Comparison of ENCODE assay signal across 8 cellular contexts in the genomic region with DNA sequence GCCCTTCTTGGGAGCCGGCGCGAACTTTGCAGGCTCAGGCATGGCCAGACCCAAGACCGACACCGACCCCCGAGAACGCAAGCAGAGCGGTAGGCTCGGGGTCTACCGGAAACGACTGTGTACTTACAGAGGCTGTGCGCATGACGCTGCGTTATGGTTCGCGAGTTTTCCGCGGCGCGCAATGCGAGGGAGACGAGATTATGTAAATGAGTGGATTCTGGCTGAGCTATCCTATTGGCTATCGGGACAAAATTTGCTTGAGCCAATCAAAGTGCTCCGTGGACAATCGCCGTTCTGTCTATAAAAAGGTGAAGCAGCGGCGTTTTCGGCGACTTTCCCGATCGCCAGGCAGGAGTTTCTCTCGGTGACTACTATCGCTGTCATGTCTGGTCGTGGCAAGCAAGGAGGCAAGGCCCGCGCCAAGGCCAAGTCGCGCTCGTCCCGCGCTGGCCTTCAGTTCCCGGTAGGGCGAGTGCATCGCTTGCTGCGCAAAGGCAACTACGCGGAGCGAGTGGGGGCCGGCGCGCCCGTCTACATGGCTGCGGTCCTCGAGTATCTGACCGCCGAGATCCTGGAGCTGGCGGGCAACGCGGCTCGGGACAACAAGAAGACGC. TPM values are rescaled to one million over a fixed set of nuclear protein-coding genes. Genes with fewer than 3 reads are reported as not detected.
DNase-seq lines count a peak whose midpoint lies in the region; ATAC-seq, FAIRE-seq and TF ChIP-seq lines count a peak whose summit lies in the region.
"Not testable (repeated sequence)": the region's sequence is repeated elsewhere in the genome, so short reads cannot be mapped to it uniquely, and the experiment has no call there.

No MANE protein-coding gene starts in this region.

- peaks cover 29% of the 10 kb centered on the region for H3K4me1 Mint-ChIP-seq in activated CD8-positive, alpha-beta T cell treated with anti-CD3 and anti-CD28 coated beads, Interleukin-2, amount 10 ng/mL, durations not matched to agents 7 days and 5 days (ENCODE audit: low read depth)
- peaks cover 37% of the 10 kb centered on the region for H3K4me1 Mint-ChIP-seq in stimulated activated effector memory CD8-positive, alpha-beta T cell treated with anti-CD3 and anti-CD28 coated beads, Interleukin-12 subunit alpha, Interleukin-12 subunit beta, amount 100 ng/mL, for 72 hours

- ATAC-seq in GM19324 (IDR thresholded peaks at IDR 0.05; ENCODE audit: low FRiP score, unreplicated experiment): peak; percentile 69
- peak; percentile 56 for ATAC-seq in GM21723 (IDR thresholded peaks at IDR 0.05; ENCODE audit: unreplicated experiment)
- peak; percentile 53 for ATAC-seq in HG02981 (IDR thresholded peaks at IDR 0.05; ENCODE audit: unreplicated experiment)
- peak; percentile 47 for ATAC-seq in HG03469 (IDR thresholded peaks at IDR 0.05; ENCODE audit: unreplicated experiment)
- peak; percentile 58 for ATAC-seq in activated CD8-positive, alpha-beta T cell treated with anti-CD3 and anti-CD28 coated beads, Interleukin-2, amount 10 ng/mL, durations not matched to agents 7 days and 5 days
- ATAC-seq in left cardiac atrium: peak; percentile 88 to 90
- peak; percentile 79 for ATAC-seq in stimulated activated effector memory CD8-positive, alpha-beta T cell treated with anti-CD3 and anti-CD28 coated beads, Interleukin-12 subunit alpha, Interleukin-12 subunit beta, amount 100 ng/mL, for 72 hours

- POLR2A ChIA-PET in activated CD8-positive, alpha-beta T cell treated with anti-CD3 and anti-CD28 coated beads, Interleukin-2, amount 10 ng/mL, durations not matched to agents 7 days and 5 days (lab: Charles Lee): interaction anchor here (1.2 to 2.8 kb wide), 2 partner anchors 35 to 65 kb away, joined by 3 to 205 read pairs; a partner anchor contains a TSS

- not testable (repeated sequence) for H3K4me3 Mint-ChIP-seq in activated CD8-positive, alpha-beta T cell treated with anti-CD3 and anti-CD28 coated beads, Interleukin-2, amount 10 ng/mL, durations not matched to agents 7 days and 5 days; stimulated activated effector memory CD8-positive, alpha-beta T cell treated with anti-CD3 and anti-CD28 coated beads, Interleukin-12 subunit alpha, Interleukin-12 subunit beta, amount 100 ng/mL, for 72 hours

- H3K27me3 Mint-ChIP-seq in activated CD8-positive, alpha-beta T cell treated with anti-CD3 and anti-CD28 coated beads, Interleukin-2, amount 10 ng/mL, durations not matched to agents 7 days and 5 days (ENCODE audit: low read depth): not testable (repeated sequence)

- not testable (repeated sequence) for TF ChIP-seq POLR2A in GM12891 (IDR thresholded peaks at IDR 0.05; ENCODE audit: low read depth, low read length)

- DNase-seq in GM12891 (ENCODE audit: insufficient read length, low spot score); activated CD8-positive, alpha-beta T cell treated with anti-CD3 and anti-CD28 coated beads, Interleukin-2, amount 10 ng/mL, durations not matched to agents 7 days and 5 days; left cardiac atrium; stimulated activated effector memory CD8-positive, alpha-beta T cell treated with anti-CD3 and anti-CD28 coated beads, Interleukin-12 subunit alpha, Interleukin-12 subunit beta, amount 100 ng/mL, for 72 hours (ENCODE audit: low spot score in 2 of 2): not testable (repeated sequence)

- intact Hi-C loops in left cardiac atrium (cut with DNase I): not testable (repeated sequence)

- H3K9me3 Mint-ChIP-seq in activated CD8-positive, alpha-beta T cell treated with anti-CD3 and anti-CD28 coated beads, Interleukin-2, amount 10 ng/mL, durations not matched to agents 7 days and 5 days (ENCODE audit: insufficient read depth); stimulated activated effector memory CD8-positive, alpha-beta T cell treated with anti-CD3 and anti-CD28 coated beads, Interleukin-12 subunit alpha, Interleukin-12 subunit beta, amount 100 ng/mL, for 72 hours: not testable (repeated sequence)

- peaks cover 37% of the 10 kb centered on the region for H3K36me3 Mint-ChIP-seq in activated CD8-positive, alpha-beta T cell treated with anti-CD3 and anti-CD28 coated beads, Interleukin-2, amount 10 ng/mL, durations not matched to agents 7 days and 5 days (ENCODE audit: low read depth)
- peaks cover 15% of the 10 kb centered on the region for H3K36me3 Mint-ChIP-seq in stimulated activated effector memory CD8-positive, alpha-beta T cell treated with anti-CD3 and anti-CD28 coated beads, Interleukin-12 subunit alpha, Interleukin-12 subunit beta, amount 100 ng/mL, for 72 hours

- CTCF ChIA-PET in activated CD8-positive, alpha-beta T cell treated with anti-CD3 and anti-CD28 coated beads, Interleukin-2, amount 10 ng/mL, durations not matched to agents 7 days and 5 days (lab: Charles Lee): not testable (repeated sequence)

- peak; percentile 98 for FAIRE-seq in GM12891 (lab: Jason Lieb, UNC)

- not testable (repeated sequence) for H3K27ac Mint-ChIP-seq in activated CD8-positive, alpha-beta T cell treated with anti-CD3 and anti-CD28 coated beads, Interleukin-2, amount 10 ng/mL, durations not matched to agents 7 days and 5 days; stimulated activated effector memory CD8-positive, alpha-beta T cell treated with anti-CD3 and anti-CD28 coated beads, Interleukin-12 subunit alpha, Interleukin-12 subunit beta, amount 100 ng/mL, for 72 hours

RNA-seq across cellular contexts. Expression of a gene that starts 48.5 kb away (rescaled TPM):
- 15.7 TPM for polyA plus RNA-seq in GM12891 (2012; ENCODE audit: low read depth, missing spikeins)
- 10 to 100 TPM; 20.8 to 24.5 TPM for total RNA-seq in activated CD8-positive, alpha-beta T cell treated with anti-CD3 and anti-CD28 coated beads, Interleukin-2, amount 10 ng/mL, durations not matched to agents 7 days and 5 days
- total RNA-seq in left cardiac atrium: 10 to 100 TPM; 13.0 to 16.0 TPM
